28 cellular contexts compared by ENCODE assay signal in the genomic region with DNA sequence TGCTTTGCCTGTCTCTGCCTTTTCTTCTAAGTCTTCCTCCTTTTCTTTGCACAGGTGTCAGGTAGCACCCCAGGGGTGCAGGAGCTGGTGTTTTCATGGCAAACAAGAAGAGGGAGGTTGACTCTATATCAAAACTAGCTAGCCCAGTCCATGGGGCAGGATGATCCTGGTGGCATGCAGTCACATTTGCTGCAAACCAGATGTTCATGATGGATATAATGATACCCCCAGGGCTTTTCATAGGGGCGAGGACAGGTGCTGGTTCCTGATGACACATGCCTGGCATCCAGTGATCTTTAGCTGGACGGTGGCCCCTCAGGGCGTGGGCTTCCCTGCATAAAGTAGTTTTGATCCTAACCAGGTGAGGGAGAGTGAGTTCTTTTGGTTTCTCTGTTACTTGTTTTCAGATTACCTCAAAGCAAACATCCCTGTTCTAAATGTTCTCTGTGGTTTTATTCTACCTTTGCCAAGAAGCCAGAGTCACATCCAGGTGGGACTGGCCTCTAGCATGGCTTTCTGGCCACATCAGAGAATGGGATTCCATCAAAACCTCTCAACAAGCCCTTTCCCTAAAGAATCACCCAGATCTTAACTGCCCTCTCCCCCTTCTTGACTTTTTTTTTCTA. TPM values are rescaled to one million over a fixed set of nuclear protein-coding genes. Genes with fewer than 3 reads are reported as not detected.
DNase-seq lines count a peak whose midpoint lies in the region; ATAC-seq and TF ChIP-seq lines count a peak whose summit lies in the region.
"Had no signal": no experiment of that assay in that cellular context is flagged by ENCODE, and none has a peak within 500 bp of the region (broad histone marks: within the 10 kb centered on the region; RNA-seq: fewer than 3 reads in every experiment).

No MANE protein-coding gene starts in this region.

- TF ChIP-seq CTCF in PC-9 (conservative IDR thresholded peaks at IDR 0.05): no peak

- CTCF ChIA-PET in PC-9 (lab: Charles Lee): interaction anchor here (0.6 to 0.8 kb wide), 2 partner anchors 12 to 35 kb away, joined by 3 to 4 read pairs; a partner anchor contains a TSS

- peak overlapping the region; percentile 84 for H3K27ac Mint-ChIP-seq in activated T-cell treated with anti-CD3 and anti-CD28 coated beads, Interleukin-2, amount 50 U/mL, for 72 hours

- POLR2A ChIA-PET in PC-9 (lab: Charles Lee; ENCODE audit: unreplicated experiment): no interaction called here

- H3K27me3 Mint-ChIP-seq in activated T-cell treated with anti-CD3 and anti-CD28 coated beads, Interleukin-2, amount 50 U/mL, for 72 hours (ENCODE audit: low read depth): no peaks in the 10 kb centered on the region
- H3K27me3 Mint-ChIP-seq in activated T-cell treated with anti-CD3 and anti-CD28 coated beads, Interleukin-2, amount 50 U/mL, for 4 hours (ENCODE audit: low read depth): no peaks in the 10 kb centered on the region
- H3K27me3 Mint-ChIP-seq: naive thymus-derived CD4-positive, alpha-beta T cell; stimulated activated naive CD8-positive, alpha-beta T cell treated with anti-CD3 and anti-CD28 coated beads, Interleukin-15, amount 100 ng/mL, for 72 hours had no signal

- H2AFZ ChIP-seq in PC-9: no peak overlapping the region

- no peaks in the 10 kb centered on the region for H4K20me1 ChIP-seq in PC-9 (ENCODE audit: insufficient read depth)

- peaks cover 6% of the 10 kb centered on the region; the same call in 1 of the 2 replicates for H3F3A ChIP-seq in PC-9 (ENCODE audit: insufficient read depth, low read depth)

- H3K4me3 Mint-ChIP-seq in activated T-cell treated with anti-CD3 and anti-CD28 coated beads, Interleukin-2, amount 50 U/mL, for 72 hours: no peak overlapping the region
- no peak overlapping the region for H3K4me3 Mint-ChIP-seq in activated T-cell treated with anti-CD3 and anti-CD28 coated beads, Interleukin-2, amount 50 U/mL, for 4 hours
- H3K4me3 Mint-ChIP-seq: naive thymus-derived CD4-positive, alpha-beta T cell; stimulated activated naive CD8-positive, alpha-beta T cell treated with anti-CD3 and anti-CD28 coated beads, Interleukin-15, amount 100 ng/mL, for 72 hours had no signal

- no peaks in the 10 kb centered on the region for H3K9me3 ChIP-seq in PC-9 (ENCODE audit: insufficient read depth, low read depth)
- H3K9me3 ChIP-seq: heart left ventricle, transverse colon had no signal

- no peak overlapping the region for H3K4me3 ChIP-seq in PC-9
- H3K4me3 ChIP-seq: BLaER1 treated with 17β-estradiol and CSF1 and Interleukin-3, amounts not matched to agents 10 nM and 100 nM; dorsolateral prefrontal cortex; heart left ventricle; transverse colon had no signal

- H3K9me3 Mint-ChIP-seq in activated T-cell treated with anti-CD3 and anti-CD28 coated beads, Interleukin-2, amount 50 U/mL, for 72 hours: peaks cover 1 to 3% of the 10 kb centered on the region in 2 donors
- H3K9me3 Mint-ChIP-seq in activated T-cell treated with anti-CD3 and anti-CD28 coated beads, Interleukin-2, amount 50 U/mL, for 4 hours: no peaks in the 10 kb centered on the region

- intact Hi-C loops in PC-9 (cut with micrococcal nuclease; ENCODE audit: unreplicated experiment): no loop called here

- peaks cover 13% of the 10 kb centered on the region for H3K79me2 ChIP-seq in PC-9 (ENCODE audit: low read depth)

- no TSS peak for BruUV-seq in PC-9 (replicated peaks; lab: Mats Ljungman, UMichigan)

- peaks cover 30% of the 10 kb centered on the region for H3K4me1 Mint-ChIP-seq in activated T-cell treated with anti-CD3 and anti-CD28 coated beads, Interleukin-2, amount 50 U/mL, for 72 hours (ENCODE audit: low read depth)
- H3K4me1 Mint-ChIP-seq in activated T-cell treated with anti-CD3 and anti-CD28 coated beads, Interleukin-2, amount 50 U/mL, for 4 hours (ENCODE audit: low read depth): peaks cover 23% of the 10 kb centered on the region

- no peaks in the 10 kb centered on the region for H3K9me2 ChIP-seq in PC-9 (ENCODE audit: insufficient read depth)

- H3K27ac ChIP-seq in PC-9 (peak overlapping the region; percentile 26; the same call in 1 of the 2 replicates), epithelial cell of prostate (peak overlapping the region; percentile 78)
- H3K27ac ChIP-seq: dorsolateral prefrontal cortex, heart left ventricle, transverse colon had no signal

- peaks cover 32% of the 10 kb centered on the region for H3K4me1 ChIP-seq in PC-9 (replicated peaks; ENCODE audit: insufficient read depth)
- H3K4me1 ChIP-seq: transverse colon had no signal

- peaks cover 8 to 14% of the 10 kb centered on the region in 2 donors for H3K36me3 Mint-ChIP-seq in activated T-cell treated with anti-CD3 and anti-CD28 coated beads, Interleukin-2, amount 50 U/mL, for 72 hours (ENCODE audit: insufficient read depth in 2 of 2)
- peaks cover 20% of the 10 kb centered on the region for H3K36me3 Mint-ChIP-seq in activated T-cell treated with anti-CD3 and anti-CD28 coated beads, Interleukin-2, amount 50 U/mL, for 4 hours (ENCODE audit: insufficient read depth)

- no peaks in the 10 kb centered on the region for H3K27me3 ChIP-seq in PC-9 (ENCODE audit: insufficient read depth, low read depth)
- H3K27me3 ChIP-seq: BLaER1 treated with 17β-estradiol and CSF1 and Interleukin-3, amounts not matched to agents 10 nM and 100 nM; dorsolateral prefrontal cortex; heart left ventricle; transverse colon had no signal

- no peak overlapping the region for H3K4me2 ChIP-seq in PC-9

- ATAC-seq in activated T-cell treated with anti-CD3 and anti-CD28 coated beads, Interleukin-2, amount 50 U/mL, for 72 hours (replicated peaks in 1 of 2): no peak
- ATAC-seq in activated T-cell treated with anti-CD3 and anti-CD28 coated beads, Interleukin-2, amount 50 U/mL, for 4 hours: no peak
- ATAC-seq in HG03139 (IDR thresholded peaks at IDR 0.05; ENCODE audit: unreplicated experiment): no peak
- ATAC-seq: HCT116; heart left ventricle; naive thymus-derived CD4-positive, alpha-beta T cell had no signal

- DNase-seq in activated T-cell treated with anti-CD3 and anti-CD28 coated beads, Interleukin-2, amount 50 U/mL, for 72 hours: no peak
- DNase-seq in activated T-cell treated with anti-CD3 and anti-CD28 coated beads, Interleukin-2, amount 50 U/mL, for 4 hours: no peak
- DNase-seq in PC-9: peak; percentile 39 to 57
- DNase-seq in epithelial cell of prostate (ENCODE audit: low read depth, low spot score): no peak
- DNase-seq in NCI-H2029 (lab: John Stamatoyannopoulos, UW): no peak
- no peak for DNase-seq in NCI-H2227 (lab: John Stamatoyannopoulos, UW; ENCODE audit: unreplicated experiment)
- no peak for DNase-seq in SW 1271 (lab: John Stamatoyannopoulos, UW)
- DNase-seq: activated CD8-positive, alpha-beta memory T cell treated with anti-CD3 and anti-CD28 coated beads, Interleukin-2, amount 50 U/mL, for 4 hours; activated effector memory CD4-positive, alpha-beta T cell treated with anti-CD3 and anti-CD28 coated beads, Interleukin-2, amount 50 U/mL, for 16 hours; anterior cingulate cortex; caudate nucleus; DMS 273 treated with DMSO at 0.1 percent for 48 hours; dorsolateral prefrontal cortex; heart left ventricle; naive thymus-derived CD4-positive, alpha-beta T cell; NCI-H187 treated with DMSO at 0.1 percent for 48 hours; NCI-H2227 treated with DMSO at 0.1 percent for 48 hours; NCI-H82; OCI-M1; SHP77 treated with DMSO at 0.1 percent for 48 hours; stimulated activated CD4-positive, alpha-beta T cell treated with anti-CD3 and anti-CD28 coated beads, Interleukin-2, amount 100 ng/mL, for 48 hours; stimulated activated naive CD8-positive, alpha-beta T cell treated with anti-CD3 and anti-CD28 coated beads, Interleukin-15, amount 100 ng/mL, for 72 hours; T-helper 1 cell; transverse colon had no signal

- no peaks in the 10 kb centered on the region for H3K36me3 ChIP-seq in PC-9 (ENCODE audit: low read depth)
- H3K36me3 ChIP-seq: heart left ventricle, transverse colon had no signal

RNA-seq across cellular contexts. Expression of a gene that starts 11.2 kb away (rescaled TPM):
- 10 to 100 TPM; 88.4 to 98.6 TPM for total RNA-seq in activated T-cell treated with anti-CD3 and anti-CD28 coated beads, Interleukin-2, amount 50 U/mL, for 72 hours
- 10 to 100 TPM; 51.1 to 72.5 (median 63.6) TPM for total RNA-seq in activated T-cell treated with anti-CD3 and anti-CD28 coated beads, Interleukin-2, amount 50 U/mL, for 4 hours
- 51.0 and 64.2 TPM in 2 replicates for total RNA-seq in PC-9 (2021)

RNA-seq across cellular contexts. Expression of a gene that starts 42.1 kb away (rescaled TPM):
- not detected for total RNA-seq in activated T-cell treated with anti-CD3 and anti-CD28 coated beads, Interleukin-2, amount 50 U/mL, for 72 hours
- total RNA-seq in activated T-cell treated with anti-CD3 and anti-CD28 coated beads, Interleukin-2, amount 50 U/mL, for 4 hours: not detected
- total RNA-seq in PC-9 (2021): not detected in 2 replicates
- total RNA-seq: dorsolateral prefrontal cortex; heart left ventricle; naive thymus-derived CD4-positive, alpha-beta T cell; osteocyte; transverse colon had no signal

Comparison
In these comparisons a context has a peak if more than half of its experiments do, and no peak if none do; other contexts are left out.
1. DNase-seq: peak in PC-9 (2 of 2); none in activated T-cell treated with anti-CD3 and anti-CD28 coated beads, Interleukin-2, amount 50 U/mL, for 72 hours (0 of 2), activated T-cell treated with anti-CD3 and anti-CD28 coated beads, Interleukin-2, amount 50 U/mL, for 4 hours (single experiment), epithelial cell of prostate (single experiment), NCI-H2029 (single experiment), NCI-H2227 (single experiment) and SW 1271 (0 of 2).